In the genomic region with DNA sequence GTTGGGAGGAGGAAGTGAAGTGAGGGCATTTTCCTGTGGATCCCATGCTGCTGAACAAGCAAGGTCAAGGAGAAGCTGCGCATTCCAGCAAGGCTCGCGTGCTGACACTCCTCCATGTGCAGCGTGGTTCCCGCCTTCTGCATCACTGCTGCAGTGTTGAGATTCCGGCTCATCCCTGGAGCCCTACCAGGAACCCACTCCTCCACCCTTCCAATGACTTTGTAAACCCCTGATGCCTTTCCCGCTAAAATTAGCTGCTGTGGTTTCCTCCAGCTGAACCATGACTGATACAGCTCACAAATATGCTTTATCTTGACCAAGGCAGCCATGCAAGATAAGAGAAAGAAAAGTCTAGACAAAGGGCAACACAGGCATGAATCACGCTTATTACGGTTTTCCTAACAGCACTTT, we compare ENCODE assay signal across 1 cellular context.
A peak's percentile ranks its signal among the peaks of the same experiment; 100 is the strongest.
TF ChIP-seq lines count a peak whose summit lies in the region.

No MANE protein-coding gene starts in this region.

TF ChIP-seq in K562, 482 proteins besides CTCF, POLR2A, EP300 and RAD21 (continued from another document and continues in another):
- TF ChIP-seq, protein P1, sequence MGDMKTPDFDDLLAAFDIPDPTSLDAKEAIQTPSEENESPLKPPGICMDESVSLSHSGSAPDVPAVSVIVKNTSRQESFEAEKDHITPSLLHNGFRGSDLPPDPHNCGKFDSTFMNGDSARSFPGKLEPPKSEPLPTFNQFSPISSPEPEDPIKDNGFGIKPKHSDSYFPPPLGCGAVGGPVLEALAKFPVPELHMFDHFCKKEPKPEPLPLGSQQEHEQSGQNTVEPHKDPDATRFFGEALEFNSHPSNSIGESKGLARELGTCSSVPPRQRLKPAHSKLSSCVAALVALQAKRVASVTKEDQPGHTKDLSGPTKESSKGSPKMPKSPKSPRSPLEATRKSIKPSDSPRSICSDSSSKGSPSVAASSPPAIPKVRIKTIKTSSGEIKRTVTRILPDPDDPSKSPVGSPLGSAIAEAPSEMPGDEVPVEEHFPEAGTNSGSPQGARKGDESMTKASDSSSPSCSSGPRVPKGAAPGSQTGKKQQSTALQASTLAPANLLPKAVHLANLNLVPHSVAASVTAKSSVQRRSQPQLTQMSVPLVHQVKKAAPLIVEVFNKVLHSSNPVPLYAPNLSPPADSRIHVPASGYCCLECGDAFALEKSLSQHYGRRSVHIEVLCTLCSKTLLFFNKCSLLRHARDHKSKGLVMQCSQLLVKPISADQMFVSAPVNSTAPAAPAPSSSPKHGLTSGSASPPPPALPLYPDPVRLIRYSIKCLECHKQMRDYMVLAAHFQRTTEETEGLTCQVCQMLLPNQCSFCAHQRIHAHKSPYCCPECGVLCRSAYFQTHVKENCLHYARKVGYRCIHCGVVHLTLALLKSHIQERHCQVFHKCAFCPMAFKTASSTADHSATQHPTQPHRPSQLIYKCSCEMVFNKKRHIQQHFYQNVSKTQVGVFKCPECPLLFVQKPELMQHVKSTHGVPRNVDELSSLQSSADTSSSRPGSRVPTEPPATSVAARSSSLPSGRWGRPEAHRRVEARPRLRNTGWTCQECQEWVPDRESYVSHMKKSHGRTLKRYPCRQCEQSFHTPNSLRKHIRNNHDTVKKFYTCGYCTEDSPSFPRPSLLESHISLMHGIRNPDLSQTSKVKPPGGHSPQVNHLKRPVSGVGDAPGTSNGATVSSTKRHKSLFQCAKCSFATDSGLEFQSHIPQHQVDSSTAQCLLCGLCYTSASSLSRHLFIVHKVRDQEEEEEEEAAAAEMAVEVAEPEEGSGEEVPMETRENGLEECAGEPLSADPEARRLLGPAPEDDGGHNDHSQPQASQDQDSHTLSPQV (IDR thresholded peaks at IDR 0.05) = no peak
- TF ChIP-seq MBD2 (IDR thresholded peaks at IDR 0.05; ENCODE audit: borderline replicate concordance, low read depth) (peak; percentile 80), ZZZ3 (IDR thresholded peaks at IDR 0.05) (no peak), TARDBP (IDR thresholded peaks at IDR 0.05) (no peak), TBL1XR1 (IDR thresholded peaks at IDR 0.05; ENCODE audit: low read length in 2 of 2) (peak; percentile 63 to 99; a peak in 3 of 4 replicates), FOXA1 (IDR thresholded peaks at IDR 0.05; ENCODE audit: borderline replicate concordance) (no peak), TCF7 (IDR thresholded peaks at IDR 0.05; ENCODE audit: borderline replicate concordance) (peak; percentile 64), NFRKB (IDR thresholded peaks at IDR 0.05; ENCODE audit: low read depth) (no peak), ETS2 (tag; IDR thresholded peaks at IDR 0.05; ENCODE audit: borderline replicate concordance, poor library complexity, severe bottlenecking) (no peak), ZBTB7A (IDR thresholded peaks at IDR 0.05; ENCODE audit: borderline replicate concordance, control insufficient read depth, low read depth, low read length) (peak; percentile 26; the same call in 1 of the 2 replicates), MYC (IDR thresholded peaks at IDR 0.05; ENCODE audit: low read depth, low read length) (peak; percentile 66), MYC (CRISPR knock-in tag; IDR thresholded peaks at IDR 0.05; ENCODE audit: borderline replicate concordance, low read depth) (no peak), HDAC2 (IDR thresholded peaks at IDR 0.05) (peak; percentile 97), SP1 (CRISPR knock-in tag; IDR thresholded peaks at IDR 0.05) (peak; percentile 67), ZNF212 (CRISPR knock-in tag; IDR thresholded peaks at IDR 0.05) (no peak), PHB2 (IDR thresholded peaks at IDR 0.05; ENCODE audit: low read depth) (peak; percentile 56; the same call in 1 of the 2 replicates), DDX20 (tag; IDR thresholded peaks at IDR 0.05; ENCODE audit: low read depth) (0 out of 2 replicates have a peak, but pooled peaks have one; percentile 29), PML (IDR thresholded peaks at IDR 0.05; ENCODE audit: low read length) (peak; percentile 90; the same call in 1 of the 2 replicates), SMARCA4 (IDR thresholded peaks at IDR 0.05) (peak; percentile 96), SREBF2 (CRISPR knock-in tag; IDR thresholded peaks at IDR 0.05) (no peak), ETV1 (tag; conservative IDR thresholded peaks at IDR 0.05; ENCODE audit: low read depth) (0 out of 2 replicates have a peak, but pooled peaks have one; percentile 34), ZNF707 (CRISPR knock-in tag; conservative IDR thresholded peaks at IDR 0.05) (no peak), CBFA2T3 (IDR thresholded peaks at IDR 0.05) (peak; percentile 97), SRSF3 (IDR thresholded peaks at IDR 0.05; ENCODE audit: insufficient read depth, low read length) (no peak), ARNT (IDR thresholded peaks at IDR 0.05) (peak in 1 of 2 experiments; percentile 78; a peak in 1 of 4 replicates), ZNF316 (IDR thresholded peaks at IDR 0.05) (no peak), ZNF175 (CRISPR knock-in tag; IDR thresholded peaks at IDR 0.05; ENCODE audit: low read depth) (0 out of 2 replicates have a peak, but pooled peaks have one; percentile 61), TEAD2 (tag; IDR thresholded peaks at IDR 0.05) (peak; percentile 58; the same call in 1 of the 2 replicates), MCM5 (IDR thresholded peaks at IDR 0.05; ENCODE audit: low read depth) (no peak), HEY1 (CRISPR knock-in tag; IDR thresholded peaks at IDR 0.05; ENCODE audit: borderline replicate concordance) (peak; percentile 86; the same call in 1 of the 2 replicates), LCOR (CRISPR knock-in tag; IDR thresholded peaks at IDR 0.05) (peak; percentile 67; the same call in 1 of the 2 replicates)
- TF ChIP-seq, protein P2, sequence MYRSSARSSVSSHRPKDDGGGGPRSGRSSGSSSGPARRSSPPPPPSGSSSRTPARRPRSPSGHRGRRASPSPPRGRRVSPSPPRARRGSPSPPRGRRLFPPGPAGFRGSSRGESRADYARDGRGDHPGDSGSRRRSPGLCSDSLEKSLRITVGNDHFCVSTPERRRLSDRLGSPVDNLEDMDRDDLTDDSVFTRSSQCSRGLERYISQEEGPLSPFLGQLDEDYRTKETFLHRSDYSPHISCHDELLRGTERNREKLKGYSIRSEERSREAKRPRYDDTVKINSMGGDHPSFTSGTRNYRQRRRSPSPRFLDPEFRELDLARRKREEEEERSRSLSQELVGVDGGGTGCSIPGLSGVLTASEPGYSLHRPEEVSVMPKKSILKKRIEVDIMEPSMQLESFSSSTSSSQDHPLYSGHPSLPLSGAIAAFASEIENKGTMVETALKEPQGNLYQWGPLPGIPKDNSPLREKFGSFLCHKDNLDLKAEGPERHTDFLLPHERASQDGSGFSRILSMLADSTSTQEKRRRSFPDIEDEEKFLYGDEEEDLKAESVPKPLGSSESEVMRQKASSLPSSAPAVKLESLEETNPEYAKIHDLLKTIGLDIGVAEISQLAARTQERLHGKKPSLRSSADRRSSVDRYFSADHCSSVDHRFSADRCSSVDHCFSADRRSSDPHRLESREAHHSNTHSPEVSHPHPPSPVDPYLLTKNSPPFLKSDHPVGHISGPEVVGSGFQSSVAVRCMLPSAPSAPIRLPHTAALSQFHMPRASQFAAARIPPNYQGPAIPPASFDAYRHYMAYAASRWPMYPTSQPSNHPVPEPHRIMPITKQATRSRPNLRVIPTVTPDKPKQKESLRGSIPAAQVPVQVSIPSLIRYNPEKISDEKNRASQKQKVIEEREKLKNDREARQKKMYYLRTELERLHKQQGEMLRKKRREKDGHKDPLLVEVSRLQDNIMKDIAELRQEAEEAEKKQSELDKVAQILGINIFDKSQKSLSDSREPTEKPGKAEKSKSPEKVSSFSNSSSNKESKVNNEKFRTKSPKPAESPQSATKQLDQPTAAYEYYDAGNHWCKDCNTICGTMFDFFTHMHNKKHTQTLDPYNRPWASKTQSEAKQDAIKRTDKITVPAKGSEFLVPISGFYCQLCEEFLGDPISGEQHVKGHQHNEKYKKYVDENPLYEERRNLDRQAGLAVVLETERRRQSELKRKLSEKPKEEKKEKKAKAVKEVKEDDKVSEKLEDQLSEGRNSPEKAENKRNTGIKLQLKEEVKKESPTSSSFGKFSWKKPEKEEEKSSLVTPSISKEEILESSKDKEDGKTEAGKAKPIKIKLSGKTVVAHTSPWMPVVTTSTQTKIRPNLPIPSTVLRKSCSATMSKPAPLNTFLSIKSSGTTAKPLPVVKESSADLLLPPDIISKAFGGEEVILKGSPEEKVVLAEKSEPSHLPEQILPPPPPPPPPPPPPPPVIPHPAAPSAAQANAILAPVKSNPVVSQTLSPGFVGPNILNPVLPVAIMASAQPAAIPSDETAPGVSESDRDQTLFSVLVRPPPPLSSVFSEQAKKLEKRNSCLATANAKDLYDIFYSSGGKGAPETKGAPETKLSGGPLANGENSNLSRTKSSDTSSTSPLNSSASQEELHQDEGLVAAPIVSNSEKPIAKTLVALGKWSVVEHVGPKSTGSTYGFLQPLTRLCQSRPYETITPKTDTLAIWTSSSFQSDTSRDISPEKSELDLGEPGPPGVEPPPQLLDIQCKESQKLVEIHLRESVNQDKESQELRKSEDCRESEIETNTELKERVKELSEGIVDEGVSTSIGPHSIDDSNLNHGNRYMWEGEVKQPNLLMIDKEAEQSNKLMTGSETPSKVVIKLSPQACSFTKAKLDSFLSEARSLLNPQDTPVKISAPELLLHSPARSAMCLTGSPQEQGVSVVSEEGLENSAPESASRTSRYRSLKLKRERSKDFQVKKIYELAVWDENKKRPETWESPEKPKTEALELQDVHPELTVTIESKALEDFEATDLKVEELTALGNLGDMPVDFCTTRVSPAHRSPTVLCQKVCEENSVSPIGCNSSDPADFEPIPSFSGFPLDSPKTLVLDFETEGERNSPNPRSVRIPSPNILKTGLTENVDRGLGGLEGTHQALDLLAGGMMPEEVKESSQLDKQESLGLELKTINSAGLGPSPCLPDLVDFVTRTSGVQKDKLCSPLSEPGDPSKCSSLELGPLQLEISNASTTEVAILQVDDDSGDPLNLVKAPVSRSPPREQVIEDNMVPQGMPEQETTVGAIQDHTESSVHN (IDR thresholded peaks at IDR 0.05; ENCODE audit: borderline replicate concordance in 1 of 2, low read depth in 1 of 2) = peak in 1 of 2 experiments; percentile 91; a peak in 2 of 4 replicates
- TF ChIP-seq, protein P3, sequence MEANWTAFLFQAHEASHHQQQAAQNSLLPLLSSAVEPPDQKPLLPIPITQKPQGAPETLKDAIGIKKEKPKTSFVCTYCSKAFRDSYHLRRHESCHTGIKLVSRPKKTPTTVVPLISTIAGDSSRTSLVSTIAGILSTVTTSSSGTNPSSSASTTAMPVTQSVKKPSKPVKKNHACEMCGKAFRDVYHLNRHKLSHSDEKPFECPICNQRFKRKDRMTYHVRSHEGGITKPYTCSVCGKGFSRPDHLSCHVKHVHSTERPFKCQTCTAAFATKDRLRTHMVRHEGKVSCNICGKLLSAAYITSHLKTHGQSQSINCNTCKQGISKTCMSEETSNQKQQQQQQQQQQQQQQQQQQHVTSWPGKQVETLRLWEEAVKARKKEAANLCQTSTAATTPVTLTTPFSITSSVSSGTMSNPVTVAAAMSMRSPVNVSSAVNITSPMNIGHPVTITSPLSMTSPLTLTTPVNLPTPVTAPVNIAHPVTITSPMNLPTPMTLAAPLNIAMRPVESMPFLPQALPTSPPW (CRISPR knock-in tag; IDR thresholded peaks at IDR 0.05) = peak; percentile 73
- TF ChIP-seq, protein P4, sequence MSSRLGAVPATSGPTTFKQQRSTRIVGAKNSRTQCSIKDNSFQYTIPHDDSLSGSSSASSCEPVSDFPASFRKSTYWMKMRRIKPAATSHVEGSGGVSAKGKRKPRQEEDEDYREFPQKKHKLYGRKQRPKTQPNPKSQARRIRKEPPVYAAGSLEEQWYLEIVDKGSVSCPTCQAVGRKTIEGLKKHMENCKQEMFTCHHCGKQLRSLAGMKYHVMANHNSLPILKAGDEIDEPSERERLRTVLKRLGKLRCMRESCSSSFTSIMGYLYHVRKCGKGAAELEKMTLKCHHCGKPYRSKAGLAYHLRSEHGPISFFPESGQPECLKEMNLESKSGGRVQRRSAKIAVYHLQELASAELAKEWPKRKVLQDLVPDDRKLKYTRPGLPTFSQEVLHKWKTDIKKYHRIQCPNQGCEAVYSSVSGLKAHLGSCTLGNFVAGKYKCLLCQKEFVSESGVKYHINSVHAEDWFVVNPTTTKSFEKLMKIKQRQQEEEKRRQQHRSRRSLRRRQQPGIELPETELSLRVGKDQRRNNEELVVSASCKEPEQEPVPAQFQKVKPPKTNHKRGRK (tag; IDR thresholded peaks at IDR 0.05) = no peak
- TF ChIP-seq, protein P5, sequence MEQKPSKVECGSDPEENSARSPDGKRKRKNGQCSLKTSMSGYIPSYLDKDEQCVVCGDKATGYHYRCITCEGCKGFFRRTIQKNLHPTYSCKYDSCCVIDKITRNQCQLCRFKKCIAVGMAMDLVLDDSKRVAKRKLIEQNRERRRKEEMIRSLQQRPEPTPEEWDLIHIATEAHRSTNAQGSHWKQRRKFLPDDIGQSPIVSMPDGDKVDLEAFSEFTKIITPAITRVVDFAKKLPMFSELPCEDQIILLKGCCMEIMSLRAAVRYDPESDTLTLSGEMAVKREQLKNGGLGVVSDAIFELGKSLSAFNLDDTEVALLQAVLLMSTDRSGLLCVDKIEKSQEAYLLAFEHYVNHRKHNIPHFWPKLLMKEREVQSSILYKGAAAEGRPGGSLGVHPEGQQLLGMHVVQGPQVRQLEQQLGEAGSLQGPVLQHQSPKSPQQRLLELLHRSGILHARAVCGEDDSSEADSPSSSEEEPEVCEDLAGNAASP (IDR thresholded peaks at IDR 0.05) = no peak
- TF ChIP-seq, protein P6, sequence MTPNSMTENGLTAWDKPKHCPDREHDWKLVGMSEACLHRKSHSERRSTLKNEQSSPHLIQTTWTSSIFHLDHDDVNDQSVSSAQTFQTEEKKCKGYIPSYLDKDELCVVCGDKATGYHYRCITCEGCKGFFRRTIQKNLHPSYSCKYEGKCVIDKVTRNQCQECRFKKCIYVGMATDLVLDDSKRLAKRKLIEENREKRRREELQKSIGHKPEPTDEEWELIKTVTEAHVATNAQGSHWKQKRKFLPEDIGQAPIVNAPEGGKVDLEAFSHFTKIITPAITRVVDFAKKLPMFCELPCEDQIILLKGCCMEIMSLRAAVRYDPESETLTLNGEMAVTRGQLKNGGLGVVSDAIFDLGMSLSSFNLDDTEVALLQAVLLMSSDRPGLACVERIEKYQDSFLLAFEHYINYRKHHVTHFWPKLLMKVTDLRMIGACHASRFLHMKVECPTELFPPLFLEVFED (CRISPR knock-in tag; conservative IDR thresholded peaks at IDR 0.05) = peak; percentile 90
- TF ChIP-seq, protein P7, sequence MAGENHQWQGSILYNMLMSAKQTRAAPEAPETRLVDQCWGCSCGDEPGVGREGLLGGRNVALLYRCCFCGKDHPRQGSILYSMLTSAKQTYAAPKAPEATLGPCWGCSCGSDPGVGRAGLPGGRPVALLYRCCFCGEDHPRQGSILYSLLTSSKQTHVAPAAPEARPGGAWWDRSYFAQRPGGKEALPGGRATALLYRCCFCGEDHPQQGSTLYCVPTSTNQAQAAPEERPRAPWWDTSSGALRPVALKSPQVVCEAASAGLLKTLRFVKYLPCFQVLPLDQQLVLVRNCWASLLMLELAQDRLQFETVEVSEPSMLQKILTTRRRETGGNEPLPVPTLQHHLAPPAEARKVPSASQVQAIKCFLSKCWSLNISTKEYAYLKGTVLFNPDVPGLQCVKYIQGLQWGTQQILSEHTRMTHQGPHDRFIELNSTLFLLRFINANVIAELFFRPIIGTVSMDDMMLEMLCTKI (IDR thresholded peaks at IDR 0.05; ENCODE audit: partially characterized antibody) = no peak
